In genomic region chr2:146821836-146822316, GRCh38 we compare ENCODE assay signal across 13 cellular contexts.
DNase-seq lines count a peak whose midpoint lies in the region; ATAC-seq lines count a peak whose summit lies in the region.
"Had no signal": no experiment of that assay in that cellular context is flagged by ENCODE, and none has a peak within 500 bp of the region (broad histone marks: within the 10 kb centered on the region; RNA-seq: fewer than 3 reads in every experiment).

No MANE protein-coding gene starts in this region.

- peak overlapping the region; percentile 9 for H3K9ac ChIP-seq in skeletal muscle satellite cell (ENCODE audit: low read depth, low read length)

- DNase-seq in HAP-1 (ENCODE audit: low spot score in 2 of 2) (peak; percentile 42 to 69), SJCRH30 (peak; percentile 43 to 66), fibroblast of gingiva (ENCODE audit: low read depth) (peak; percentile 59)
- DNase-seq: activated CD4-positive, alpha-beta T cell treated with anti-CD3 and anti-CD28 coated beads for 1 hour; central memory CD4-positive, alpha-beta T cell; DMS153; naive B cell; NCI-H446 treated with DMSO at 0.1 percent for 48 hours; right lobe of liver had no signal

- ATAC-seq in GM21825 (IDR thresholded peaks at IDR 0.05; ENCODE audit: unreplicated experiment) (no peak), GM21619 (IDR thresholded peaks at IDR 0.05; ENCODE audit: unreplicated experiment) (no peak), GM19452 (IDR thresholded peaks at IDR 0.05; ENCODE audit: unreplicated experiment) (no peak)
- ATAC-seq: right lobe of liver had no signal

- peak overlapping the region; percentile 68 for H3K4me2 ChIP-seq in skeletal muscle satellite cell (ENCODE audit: low read length)

- no peak overlapping the region for H3K4me3 ChIP-seq in HAP-1
- peak overlapping the region; percentile 19 for H3K4me3 ChIP-seq in SJCRH30
- H3K4me3 ChIP-seq in skeletal muscle satellite cell (ENCODE audit: low read length): no peak overlapping the region
- H3K4me3 ChIP-seq: right lobe of liver had no signal

- H3K27me3 ChIP-seq in HAP-1 (ENCODE audit: low read depth) (no peaks in the 10 kb centered on the region), SJCRH30 (no peaks in the 10 kb centered on the region), skeletal muscle satellite cell (ENCODE audit: control insufficient read depth, insufficient read depth, low read length) (no peaks in the 10 kb centered on the region)
- H3K27me3 ChIP-seq: right lobe of liver had no signal

- H3K27ac ChIP-seq in SJCRH30: peak overlapping the region; percentile 81
- H3K27ac ChIP-seq: right lobe of liver had no signal

- H3K36me3 ChIP-seq in HAP-1 (replicated peaks): no peaks in the 10 kb centered on the region
- H3K36me3 ChIP-seq in SJCRH30: no peaks in the 10 kb centered on the region
- H3K36me3 ChIP-seq in skeletal muscle satellite cell (ENCODE audit: insufficient read depth, low read length): no peaks in the 10 kb centered on the region
- H3K36me3 ChIP-seq: right lobe of liver had no signal

- no peaks in the 10 kb centered on the region for H3K9me3 ChIP-seq in HAP-1
- no peaks in the 10 kb centered on the region; the same call in 1 of the 2 replicates for H3K9me3 ChIP-seq in SJCRH30 (replicated peaks)
- H3K9me3 ChIP-seq in skeletal muscle satellite cell (replicated peaks; ENCODE audit: low read length): no peaks in the 10 kb centered on the region
- H3K9me3 ChIP-seq: right lobe of liver had no signal

- in situ Hi-C loops in HAP-1 (cut with MboI; ENCODE audit: low sequenced_read_pairs): no loop called here

- H3K4me1 ChIP-seq in HAP-1 (peaks cover 17% of the 10 kb centered on the region), SJCRH30 (peaks cover 23% of the 10 kb centered on the region), skeletal muscle satellite cell (ENCODE audit: control insufficient read depth, insufficient read depth, low read length) (peaks cover 33% of the 10 kb centered on the region)
- H3K4me1 ChIP-seq: right lobe of liver had no signal
